26 cellular contexts compared by ENCODE assay signal in the genomic region with DNA sequence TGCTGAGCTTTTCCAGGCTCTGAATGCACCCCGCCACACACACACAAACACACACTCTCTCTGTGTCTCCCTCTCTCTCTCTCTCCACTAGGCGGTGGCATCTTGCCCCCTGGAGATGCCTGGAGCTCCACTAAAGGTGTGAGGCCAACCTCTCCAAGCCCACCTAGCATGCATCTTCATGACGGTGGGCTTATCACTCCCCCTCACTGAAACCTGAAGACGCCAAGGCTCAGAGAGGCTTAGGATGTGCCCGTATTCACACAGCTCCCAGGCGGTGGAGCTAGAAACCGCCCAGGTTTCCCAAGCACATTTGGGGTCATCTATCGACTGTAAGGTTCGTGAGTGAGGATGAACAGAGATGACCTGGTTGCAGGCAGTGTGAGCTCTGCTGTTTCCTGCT.
"Had no signal": no experiment of that assay in that cellular context is flagged by ENCODE, and none has a peak within 500 bp of the region (broad histone marks: within the 10 kb centered on the region; RNA-seq: fewer than 3 reads in every experiment).

No MANE protein-coding gene starts in this region.

- H3K27ac ChIP-seq: epithelial cell of prostate, esophagus squamous epithelium, gastroesophageal sphincter, hepatocyte, parathyroid adenoma, psoas muscle, spleen, testis, tibial nerve, upper lobe of right lung, vagina had no signal

- H3K4me3 ChIP-seq: esophagus squamous epithelium, gastroesophageal sphincter, hepatocyte, mucosa of descending colon, psoas muscle, spleen, testis, tibial nerve, upper lobe of right lung, vagina had no signal

- ATAC-seq: gastroesophageal sphincter; left lobe of liver; mucosa of descending colon; naive thymus-derived CD8-positive, alpha-beta T cell; psoas muscle; sciatic nerve; stimulated activated memory B cell treated with anti-CD40 and anti-IgM and Interleukin-4, amounts not matched to agents 10 μg/mL and 1 μg/mL and 100 μg/mL, for 72 hours; stimulated activated naive CD8-positive, alpha-beta T cell treated with anti-CD3 and anti-CD28 coated beads, Interleukin-15, amount 100 ng/mL, for 72 hours; upper lobe of right lung had no signal

- H3K9me3 ChIP-seq: esophagus squamous epithelium, mucosa of descending colon, psoas muscle, testis, upper lobe of right lung, vagina had no signal

- H3K4me1 Mint-ChIP-seq: stimulated activated memory B cell treated with anti-CD40 and anti-IgM and Interleukin-4, amounts not matched to agents 10 μg/mL and 1 μg/mL and 100 μg/mL, for 72 hours had no signal

- H3K4me3 Mint-ChIP-seq: naive thymus-derived CD8-positive, alpha-beta T cell; stimulated activated memory B cell treated with anti-CD40 and anti-IgM and Interleukin-4, amounts not matched to agents 10 μg/mL and 1 μg/mL and 100 μg/mL, for 72 hours; stimulated activated naive CD8-positive, alpha-beta T cell treated with anti-CD3 and anti-CD28 coated beads, Interleukin-15, amount 100 ng/mL, for 72 hours had no signal

- DNase-seq: cortex of kidney; effector memory CD4-positive, alpha-beta T cell; esophagus squamous epithelium; foreskin fibroblast; mammary epithelial cell; mucosa of descending colon; naive thymus-derived CD8-positive, alpha-beta T cell; occipital lobe; psoas muscle; retina; spleen; stimulated activated CD4-positive, alpha-beta T cell treated with anti-CD3 and anti-CD28 coated beads, Interleukin-15, amount 100 ng/mL, for 24 hours; stimulated activated CD4-positive, alpha-beta T cell treated with anti-CD3 and anti-CD28 coated beads, Interleukin-1b, Interleukin-23, amount 100 ng/mL, for 48 hours; stimulated activated CD4-positive, alpha-beta T cell treated with anti-CD3 and anti-CD28 coated beads, Interleukin-4, amount 100 ng/mL, for 24 hours; stimulated activated naive CD8-positive, alpha-beta T cell treated with anti-CD3 and anti-CD28 coated beads, Interleukin-15, amount 100 ng/mL, for 72 hours; testis; upper lobe of right lung had no signal

- H3K4me1 ChIP-seq: esophagus squamous epithelium, gastroesophageal sphincter, parathyroid adenoma, psoas muscle, testis, tibial nerve, upper lobe of right lung, vagina had no signal

- H3K36me3 Mint-ChIP-seq: stimulated activated memory B cell treated with anti-CD40 and anti-IgM and Interleukin-4, amounts not matched to agents 10 μg/mL and 1 μg/mL and 100 μg/mL, for 72 hours had no signal

- H3K36me3 ChIP-seq: esophagus squamous epithelium, gastroesophageal sphincter, spleen, tibial nerve, upper lobe of right lung, vagina had no signal

- H3K27ac Mint-ChIP-seq: stimulated activated memory B cell treated with anti-CD40 and anti-IgM and Interleukin-4, amounts not matched to agents 10 μg/mL and 1 μg/mL and 100 μg/mL, for 72 hours; stimulated activated naive CD8-positive, alpha-beta T cell treated with anti-CD3 and anti-CD28 coated beads, Interleukin-15, amount 100 ng/mL, for 72 hours had no signal

- H3K27me3 ChIP-seq: hepatocyte, testis, tibial nerve, upper lobe of right lung, vagina had no signal
